1 cellular context compared by ENCODE assay signal in genomic region chr2:3476386-3477033, GRCh38.
A peak's percentile ranks its signal among the peaks of the same experiment; 100 is the strongest.
TF ChIP-seq lines count a peak whose summit lies in the region.

No MANE protein-coding gene starts in this region.

TF ChIP-seq in HepG2, 621 proteins besides CTCF, POLR2A, EP300 and RAD21 (continued from another document and continues in another):
- TF ChIP-seq ZNF687 (CRISPR knock-in tag; IDR thresholded peaks at IDR 0.05) (peak; percentile 42), KMT2B (CRISPR knock-in tag; IDR thresholded peaks at IDR 0.05) (no peak), SKIL (CRISPR knock-in tag; IDR thresholded peaks at IDR 0.05; ENCODE audit: borderline replicate concordance) (no peak), CERS6 (CRISPR knock-in tag; IDR thresholded peaks at IDR 0.05) (no peak), HOXA5 (CRISPR knock-in tag; IDR thresholded peaks at IDR 0.05) (no peak), TBP (CRISPR knock-in tag; IDR thresholded peaks at IDR 0.05) (no peak), ZNF292 (CRISPR knock-in tag; IDR thresholded peaks at IDR 0.05; ENCODE audit: borderline replicate concordance, low read depth) (peak; percentile 17; the same call in 1 of the 2 replicates), XRCC5 (optimal IDR thresholded peaks at IDR 0.05; ENCODE audit: low read length) (peak; percentile 42), CEBPG (CRISPR knock-in tag; IDR thresholded peaks at IDR 0.05) (no peak), NR2F6 (IDR thresholded peaks at IDR 0.05) (no peak), NR2F6 (CRISPR knock-in tag; IDR thresholded peaks at IDR 0.05) (peak; percentile 18; the same call in 1 of the 2 replicates), AHDC1 (CRISPR knock-in tag; IDR thresholded peaks at IDR 0.05; ENCODE audit: borderline replicate concordance) (no peak), ZNF609 (CRISPR knock-in tag; IDR thresholded peaks at IDR 0.05; ENCODE audit: borderline replicate concordance) (no peak), ZNF644 (CRISPR knock-in tag; IDR thresholded peaks at IDR 0.05; ENCODE audit: low read depth) (no peak), RXRB (CRISPR knock-in tag; IDR thresholded peaks at IDR 0.05; ENCODE audit: borderline replicate concordance) (peak; percentile 68; the same call in 1 of the 2 replicates), ARID2 (CRISPR knock-in tag; IDR thresholded peaks at IDR 0.05; ENCODE audit: borderline replicate concordance) (no peak), ZNF20 (CRISPR knock-in tag; IDR thresholded peaks at IDR 0.05) (no peak), ZBED4 (CRISPR knock-in tag; IDR thresholded peaks at IDR 0.05; ENCODE audit: borderline replicate concordance) (no peak), ZBTB38 (CRISPR knock-in tag; IDR thresholded peaks at IDR 0.05) (peak; percentile 23; the same call in 1 of the 2 replicates), HES4 (CRISPR knock-in tag; IDR thresholded peaks at IDR 0.05; ENCODE audit: borderline replicate concordance) (no peak), ARNT2 (CRISPR knock-in tag; IDR thresholded peaks at IDR 0.05; ENCODE audit: low read depth) (0 out of 2 replicates have a peak, but pooled peaks have one; percentile 32), ZNF263 (CRISPR knock-in tag; IDR thresholded peaks at IDR 0.05) (no peak), NR2C2 (CRISPR knock-in tag; IDR thresholded peaks at IDR 0.05; ENCODE audit: borderline replicate concordance) (peak; percentile 29; the same call in 1 of the 2 replicates), LRRFIP1 (CRISPR knock-in tag; conservative IDR thresholded peaks at IDR 0.05) (no peak), FOSL1 (CRISPR knock-in tag; IDR thresholded peaks at IDR 0.05; ENCODE audit: borderline replicate concordance) (no peak), TOE1 (CRISPR knock-in tag; IDR thresholded peaks at IDR 0.05) (no peak), FOXP1 (IDR thresholded peaks at IDR 0.05) (no peak), FOXP1 (CRISPR knock-in tag; IDR thresholded peaks at IDR 0.05) (no peak), GLI4 (CRISPR knock-in tag; IDR thresholded peaks at IDR 0.05; ENCODE audit: borderline replicate concordance) (no peak), POLR2AphosphoS2 (IDR thresholded peaks at IDR 0.05; ENCODE audit: low read depth, low read length) (no peak), SOX13 (IDR thresholded peaks at IDR 0.05) (no peak), SOX13 (CRISPR knock-in tag; conservative IDR thresholded peaks at IDR 0.05 in 1 of 2, IDR thresholded peaks at IDR 0.05 in 1 of 2) (peak in 1 of 2 experiments; percentile 70; a peak in 2 of 4 replicates), AHR (CRISPR knock-in tag; IDR thresholded peaks at IDR 0.05) (no peak)
